In the genomic region with DNA sequence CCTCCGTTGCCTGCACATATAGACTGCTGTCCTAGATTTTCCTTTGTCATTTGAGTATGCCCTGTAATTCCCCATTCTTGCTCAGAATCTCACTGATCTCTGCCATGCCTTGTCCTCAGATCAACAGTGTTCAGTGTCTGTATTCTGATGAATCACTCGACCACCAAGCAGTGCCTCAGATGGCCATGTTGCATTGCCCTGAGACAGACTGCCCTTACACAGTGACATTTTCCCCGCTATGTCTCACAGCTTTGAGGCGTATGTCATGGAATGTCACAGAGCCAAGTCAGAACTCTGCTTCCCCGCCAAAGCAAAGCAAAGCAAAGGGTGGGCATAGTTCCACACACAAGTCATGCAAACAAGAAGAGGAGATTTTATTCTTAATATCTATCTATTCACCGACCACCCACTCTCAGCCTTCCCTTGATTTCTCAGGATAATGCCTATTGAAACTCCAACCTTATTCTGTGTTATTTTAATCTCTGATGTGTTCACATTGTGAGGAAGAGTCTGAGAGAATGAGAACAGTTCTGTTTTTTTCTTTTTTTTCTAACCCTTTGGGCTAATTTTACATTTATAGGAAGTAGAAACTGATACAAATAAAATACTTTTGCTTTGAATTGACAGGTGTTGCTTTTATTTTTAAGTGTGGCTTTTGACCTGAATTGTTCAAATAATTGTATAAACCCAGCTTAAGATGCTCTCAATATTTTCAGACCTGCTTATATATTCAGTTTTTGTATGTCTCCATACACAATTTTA, we compare ENCODE assay signal across 27 cellular contexts. TPM values are rescaled to one million over a fixed set of nuclear protein-coding genes. Genes with fewer than 3 reads are reported as not detected.
A peak's percentile ranks its signal among the peaks of the same experiment; 100 is the strongest.
DNase-seq lines count a peak whose midpoint lies in the region; ATAC-seq, FAIRE-seq and TF ChIP-seq lines count a peak whose summit lies in the region.
"Had no signal": no experiment of that assay in that cellular context is flagged by ENCODE, and none has a peak within 500 bp of the region (broad histone marks: within the 10 kb centered on the region; RNA-seq: fewer than 3 reads in every experiment).

No MANE protein-coding gene starts in this region.

- POLR2A ChIA-PET in A549 (lab: Yijun Ruan, JAX) (no interaction called here), GM10248 (lab: Yijun Ruan, JAX) (no interaction called here)

- TF ChIP-seq EP300 in A549 (IDR thresholded peaks at IDR 0.05), result no peak

- H3K9me3 ChIP-seq in A549, result peaks cover 7% of the 10 kb centered on the region; the same call in 2 of the 3 replicates
- H3K9me3 ChIP-seq: lower lobe of right lung, prostate gland, sigmoid colon had no signal

- TF ChIP-seq RAD21 in A549 (conservative IDR thresholded peaks at IDR 0.05 in 1 of 2, IDR thresholded peaks at IDR 0.05 in 1 of 2), result no peak

- peaks cover 17% of the 10 kb centered on the region for H3K27me3 Mint-ChIP-seq in activated naive CD8-positive, alpha-beta T cell

- peak overlapping the region; percentile 9 to 63; a peak in 3 of 6 replicates for H3K27ac ChIP-seq in A549
- H3K27ac ChIP-seq: HL-60, lower lobe of right lung, prostate gland, sigmoid colon had no signal

- ATAC-seq in A549, result no peak; a peak in 1 of 6 replicates
- ATAC-seq in HG02885 (IDR thresholded peaks at IDR 0.05; ENCODE audit: poor library complexity, unreplicated experiment), result peak; percentile 37
- no peak for ATAC-seq in HG03520 (IDR thresholded peaks at IDR 0.05; ENCODE audit: unreplicated experiment)
- ATAC-seq: HepG2, lower lobe of right lung had no signal

- no peak overlapping the region for H3K4me3 ChIP-seq in A549
- H3K4me3 ChIP-seq: lower lobe of right lung, prostate gland, sigmoid colon had no signal

- H3K36me3 Mint-ChIP-seq in activated naive CD8-positive, alpha-beta T cell, result no peaks in the 10 kb centered on the region
- H3K36me3 Mint-ChIP-seq: activated naive CD4-positive, alpha-beta T cell treated with anti-CD3 and anti-CD28 coated beads, Interleukin-2, amount 10 ng/mL, durations not matched to agents 7 days and 5 days; type B pancreatic cell had no signal

- DNase-seq in A549 (ENCODE audit: low read depth in 1 of 2, low spot score in 1 of 2) (no peak), myocyte (ENCODE audit: low read depth) (peak; percentile 13), GM10248 (ENCODE audit: extremely low spot score) (no peak), NCI-H82 (lab: John Stamatoyannopoulos, UW) (no peak), RPMI8226 (no peak)
- DNase-seq: activated CD4-positive, alpha-beta T cell treated with anti-CD3 and anti-CD28 coated beads, Interleukin-2, amount 50 U/mL, for 1 hour; activated naive CD4-positive, alpha-beta T cell treated with anti-CD3 and anti-CD28 coated beads, Interleukin-2, amount 10 ng/mL, durations not matched to agents 7 days and 5 days; anterior cingulate cortex; cerebellar nuclear complex; COR-L47; glutamatergic neuron; kidney; lower lobe of right lung; NCI-H1048; NCI-H1694 treated with DMSO at 0.1 percent for 48 hours; NCI-H2171 treated with DMSO at 0.1 percent for 48 hours; NCI-H526 treated with DMSO at 0.1 percent for 48 hours; sigmoid colon had no signal

- 66% methylated on average over 6 of the region's 6 CpGs for WGBS in A549 (ENCODE audit: missing lambda C conversion rate)

- H3K27ac Mint-ChIP-seq in activated naive CD8-positive, alpha-beta T cell, result peak overlapping the region; percentile 36
- H3K27ac Mint-ChIP-seq: activated naive CD4-positive, alpha-beta T cell treated with anti-CD3 and anti-CD28 coated beads, Interleukin-2, amount 10 ng/mL, durations not matched to agents 7 days and 5 days; activated T-helper 1 cell treated with anti-CD3 and anti-CD28 coated beads, Interleukin-12 subunit alpha, Interleukin-12 subunit beta, Interleukin-2, Interleukin-4 antibody, amounts not matched to agents 30 ng/mL and 10 ng/mL and 1 ng/mL, durations not matched to agents 14 hours and 24 hours and 36 hours; type B pancreatic cell had no signal

- H3K4me1 Mint-ChIP-seq in activated naive CD8-positive, alpha-beta T cell (ENCODE audit: low read depth), result no peaks in the 10 kb centered on the region
- H3K4me1 Mint-ChIP-seq: activated naive CD4-positive, alpha-beta T cell treated with anti-CD3 and anti-CD28 coated beads, Interleukin-2, amount 10 ng/mL, durations not matched to agents 7 days and 5 days had no signal

- TF ChIP-seq CTCF in A549 (IDR thresholded peaks at IDR 0.05), result no peak
- TF ChIP-seq CTCF in GM10248 (IDR thresholded peaks at IDR 0.05; ENCODE audit: control extremely low read depth, extremely low read depth, low read depth, missing control alignments), result no peak

- no peak overlapping the region for H3K4me2 ChIP-seq in A549

- FAIRE-seq in A549 (lab: Jason Lieb, UNC), result no peak
- FAIRE-seq: GM19239, HepG2, kidney had no signal

- H3K4me1 ChIP-seq in A549, result peaks cover 19% of the 10 kb centered on the region; the same call in 2 of the 3 replicates
- H3K4me1 ChIP-seq: lower lobe of right lung, prostate gland, sigmoid colon had no signal

- no peak for TF ChIP-seq POLR2A in A549 (IDR thresholded peaks at IDR 0.05; ENCODE audit: low read length)

- H3K4me3 Mint-ChIP-seq in activated naive CD8-positive, alpha-beta T cell, result no peak overlapping the region
- H3K4me3 Mint-ChIP-seq: activated naive CD4-positive, alpha-beta T cell treated with anti-CD3 and anti-CD28 coated beads, Interleukin-2, amount 10 ng/mL, durations not matched to agents 7 days and 5 days; activated T-helper 1 cell treated with anti-CD3 and anti-CD28 coated beads, Interleukin-12 subunit alpha, Interleukin-12 subunit beta, Interleukin-2, Interleukin-4 antibody, amounts not matched to agents 30 ng/mL and 10 ng/mL and 1 ng/mL, durations not matched to agents 14 hours and 24 hours and 36 hours; type B pancreatic cell had no signal

- H3K9me3 Mint-ChIP-seq in activated naive CD8-positive, alpha-beta T cell (ENCODE audit: low read depth), result no peaks in the 10 kb centered on the region
- H3K9me3 Mint-ChIP-seq: activated naive CD4-positive, alpha-beta T cell treated with anti-CD3 and anti-CD28 coated beads, Interleukin-2, amount 10 ng/mL, durations not matched to agents 7 days and 5 days; activated T-helper 1 cell treated with anti-CD3 and anti-CD28 coated beads, Interleukin-12 subunit alpha, Interleukin-12 subunit beta, Interleukin-2, Interleukin-4 antibody, amounts not matched to agents 30 ng/mL and 10 ng/mL and 1 ng/mL, durations not matched to agents 14 hours and 24 hours and 36 hours; type B pancreatic cell had no signal

- CTCF ChIA-PET in A549 (lab: Yijun Ruan, JAX) (interaction anchor here (0.7 to 1.9 kb wide), 4 partner anchors 9 to 444 kb away, joined by 3 to 7 read pairs (median 4); partner anchors contain the start of gene PSMD6), GM10248 (lab: Yijun Ruan, JAX) (interaction anchor here (1.6 to 2.8 kb wide), 5 partner anchors 10 to 444 kb away, joined by 5 to 13 read pairs (median 8); partner anchors contain the start of gene PSMD6)

TF ChIP-seq in A549, 52 proteins besides CTCF, POLR2A, EP300 and RAD21 (continues in another document):
- no peak for TF ChIP-seq GATA3 (IDR thresholded peaks at IDR 0.05; ENCODE audit: borderline replicate concordance)
- no peak for TF ChIP-seq EHMT2 (IDR thresholded peaks at IDR 0.05; ENCODE audit: low read depth)
- no peak for TF ChIP-seq USF2 (IDR thresholded peaks at IDR 0.05)
- TF ChIP-seq, protein P1, sequence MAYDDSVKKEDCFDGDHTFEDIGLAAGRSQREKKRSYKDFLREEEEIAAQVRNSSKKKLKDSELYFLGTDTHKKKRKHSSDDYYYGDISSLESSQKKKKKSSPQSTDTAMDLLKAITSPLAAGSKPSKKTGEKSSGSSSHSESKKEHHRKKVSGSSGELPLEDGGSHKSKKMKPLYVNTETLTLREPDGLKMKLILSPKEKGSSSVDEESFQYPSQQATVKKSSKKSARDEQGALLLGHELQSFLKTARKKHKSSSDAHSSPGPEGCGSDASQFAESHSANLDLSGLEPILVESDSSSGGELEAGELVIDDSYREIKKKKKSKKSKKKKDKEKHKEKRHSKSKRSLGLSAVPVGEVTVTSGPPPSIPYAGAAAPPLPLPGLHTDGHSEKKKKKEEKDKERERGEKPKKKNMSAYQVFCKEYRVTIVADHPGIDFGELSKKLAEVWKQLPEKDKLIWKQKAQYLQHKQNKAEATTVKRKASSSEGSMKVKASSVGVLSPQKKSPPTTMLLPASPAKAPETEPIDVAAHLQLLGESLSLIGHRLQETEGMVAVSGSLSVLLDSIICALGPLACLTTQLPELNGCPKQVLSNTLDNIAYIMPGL (CRISPR knock-in tag; IDR thresholded peaks at IDR 0.05; ENCODE audit: borderline replicate concordance), result no peak
- TF ChIP-seq RARB (CRISPR knock-in tag; IDR thresholded peaks at IDR 0.05), result no peak
- TF ChIP-seq ZC3H11A (IDR thresholded peaks at IDR 0.05), result no peak
- TF ChIP-seq, protein P2, sequence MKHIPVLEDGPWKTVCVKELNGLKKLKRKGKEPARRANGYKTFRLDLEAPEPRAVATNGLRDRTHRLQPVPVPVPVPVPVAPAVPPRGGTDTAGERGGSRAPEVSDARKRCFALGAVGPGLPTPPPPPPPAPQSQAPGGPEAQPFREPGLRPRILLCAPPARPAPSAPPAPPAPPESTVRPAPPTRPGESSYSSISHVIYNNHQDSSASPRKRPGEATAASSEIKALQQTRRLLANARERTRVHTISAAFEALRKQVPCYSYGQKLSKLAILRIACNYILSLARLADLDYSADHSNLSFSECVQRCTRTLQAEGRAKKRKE (CRISPR knock-in tag; IDR thresholded peaks at IDR 0.05; ENCODE audit: low read depth), result no peak
- no peak for TF ChIP-seq CBX8 (IDR thresholded peaks at IDR 0.05)
- no peak for TF ChIP-seq HOXA7 (CRISPR knock-in tag; IDR thresholded peaks at IDR 0.05)
- no peak for TF ChIP-seq HDAC2 (IDR thresholded peaks at IDR 0.05)
- TF ChIP-seq ZFP36 (IDR thresholded peaks at IDR 0.05; ENCODE audit: borderline replicate concordance, partially characterized antibody), result no peak

RNA-seq across cellular contexts. Expression of gene PSMD6, which starts 16.9 kb away (rescaled TPM):
- polyA plus RNA-seq in A549 (2011; rRNA removed), result 53.8 and 76.8 TPM in 2 replicates
- 70.4 and 74.2 TPM in 2 replicates for polyA plus RNA-seq in A549 (2012; cell fraction: cytosol; rRNA removed)
- 43.2 and 51.1 TPM in 2 replicates for polyA plus RNA-seq in A549 (2012; cell fraction: nucleus; rRNA removed)
- polyA plus RNA-seq in A549 (2017; fragmentation: RNase III; extraction: RNeasy Plus Mini Kit Qiagen cat#74134 plus additional on column Dnase treatment), result 117 to 121 TPM (median 120 TPM) in 3 replicates
- 20.3 and 20.7 TPM in 2 replicates for polyA minus RNA-seq in A549 (2011; rRNA and poly(A)+ RNA removed)
- 112 and 118 TPM in 2 replicates for total RNA-seq in myocyte
- polyA plus RNA-seq in myocyte (2012), result 71.4 TPM
